In the genomic region with DNA sequence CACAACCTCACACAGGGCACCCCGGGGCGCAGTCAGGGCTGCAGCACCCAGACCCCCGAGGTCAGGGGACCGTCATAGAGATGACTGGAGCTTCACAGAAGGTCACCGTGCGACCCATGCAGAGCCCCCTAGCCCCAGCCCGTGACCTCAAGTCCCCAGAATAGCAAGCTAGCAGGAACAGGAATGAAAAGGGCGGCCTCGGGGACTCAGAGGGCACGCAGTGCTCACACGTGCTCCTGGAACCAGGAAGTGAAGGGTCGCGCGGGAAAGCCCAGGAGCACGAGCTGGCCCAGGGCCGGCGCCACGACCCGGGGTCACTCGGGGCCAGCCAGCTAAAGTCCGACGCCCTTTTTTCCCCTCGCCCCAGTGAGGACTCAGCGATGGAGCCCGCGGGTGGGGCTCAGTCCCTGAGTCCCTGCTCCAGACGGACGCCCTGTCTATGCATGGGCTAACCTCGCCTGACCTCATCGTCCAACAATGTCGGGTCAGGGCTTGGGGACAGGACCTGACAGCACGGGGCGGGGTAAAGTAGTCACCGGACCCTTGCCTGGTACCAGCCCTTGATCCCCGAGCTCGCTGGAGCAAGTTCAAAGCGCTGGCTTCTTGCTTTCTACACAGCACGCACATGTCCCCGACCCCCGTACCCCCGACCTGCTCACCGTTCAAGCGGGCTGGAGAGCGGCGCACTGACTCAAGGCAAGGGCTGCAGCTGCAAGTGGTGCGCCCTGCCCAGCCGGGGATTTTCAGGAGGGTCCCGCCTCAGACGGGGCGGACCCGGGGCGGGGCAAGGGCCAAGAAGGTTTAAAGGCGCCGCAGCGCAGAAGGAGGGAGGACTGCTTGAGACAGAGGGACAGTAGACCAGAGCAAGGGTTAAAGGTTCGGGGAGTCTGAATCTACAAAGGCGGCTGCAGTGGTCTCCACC, we compare ENCODE assay signal across 8 cellular contexts. TPM values are rescaled to one million over a fixed set of nuclear protein-coding genes. Genes with fewer than 3 reads are reported as not detected.
DNase-seq lines count a peak whose midpoint lies in the region; ATAC-seq and TF ChIP-seq lines count a peak whose summit lies in the region.

TSS of gene TAGLN2 (minus strand) at position 717 of the 922 bp plus-strand sequence. CDS start 4,998 bp downstream, outside the sequence.

- H4K8ac ChIP-seq in IMR-90 (ENCODE audit: low read depth in 2 of 2, low read length in 2 of 2): peak within 1 kb of the TSS; percentile 80 to 85

- no peaks in the 10 kb centered on the region for H3K27me3 Mint-ChIP-seq in activated naive CD4-positive, alpha-beta T cell treated with anti-CD3 and anti-CD28 coated beads, Interleukin-2, amount 50 U/mL, for 24 hours

- H3K4me3 ChIP-seq in IMR-90 (ENCODE audit: insufficient read depth, low read depth, low read length) (peak within 1 kb of the TSS; percentile 83), ovary (peak within 1 kb of the TSS; percentile 91), thymus (ENCODE audit: low read length) (peak within 1 kb of the TSS; percentile 61)

- H2AFZ ChIP-seq in IMR-90 (replicated peaks; ENCODE audit: low read length, poor library complexity): peak within 1 kb of the TSS; percentile 84

- peak within 1 kb of the TSS; percentile 91 for H3K4me2 ChIP-seq in IMR-90 (ENCODE audit: low read depth, low read length)

- H3K4me1 Mint-ChIP-seq in activated naive CD4-positive, alpha-beta T cell treated with anti-CD3 and anti-CD28 coated beads, Interleukin-2, amount 50 U/mL, for 24 hours: peaks cover 60% of the 10 kb centered on the region

- peak within 1 kb of the TSS; percentile 98 for H3K27ac Mint-ChIP-seq in activated naive CD4-positive, alpha-beta T cell treated with anti-CD3 and anti-CD28 coated beads, Interleukin-2, amount 50 U/mL, for 24 hours

- H2BK120ac ChIP-seq in IMR-90 (ENCODE audit: low read depth, low read length): peak within 1 kb of the TSS; percentile 94

- peak within 1 kb of the TSS; percentile 96 for H4K91ac ChIP-seq in IMR-90 (ENCODE audit: insufficient read depth, low read depth, low read length)

- H2BK5ac ChIP-seq in IMR-90 (ENCODE audit: low read depth, low read length, poor library complexity, severe bottlenecking): peak within 1 kb of the TSS; percentile 85

- peak within 1 kb of the TSS; percentile 84 for H3K18ac ChIP-seq in IMR-90 (ENCODE audit: low read depth, low read length)

- dilution Hi-C loops in IMR-90 (cut with HindIII; ENCODE audit: low sequenced_read_pairs, unreplicated experiment): no loop called here

- H4K5ac ChIP-seq in IMR-90 (ENCODE audit: low read depth, low read length): peak within 1 kb of the TSS; percentile 80

- CTCF ChIA-PET in IMR-90 (lab: Yijun Ruan, JAX): interaction anchor here (0.6 to 1.5 kb wide), 4 partner anchors 9 to 1906 kb away, joined by 3 read pairs; no protein-coding TSS in a partner anchor

- peaks cover 39% of the 10 kb centered on the region for H4K20me1 ChIP-seq in IMR-90 (ENCODE audit: insufficient read depth, low read length)

- H3K27ac ChIP-seq in IMR-90 (ENCODE audit: insufficient read depth, low read length) (peak within 1 kb of the TSS; percentile 90), ovary (peak within 1 kb of the TSS; percentile 80 to 94), thymus (ENCODE audit: low read depth) (peak within 1 kb of the TSS; percentile 95)

- peak within 1 kb of the TSS; percentile 85; the same call in 2 of the 3 replicates for H2BK15ac ChIP-seq in IMR-90 (ENCODE audit: low read depth, low read length)

- H3K23ac ChIP-seq in IMR-90 (ENCODE audit: low read depth, low read length): peak within 1 kb of the TSS; percentile 91

- peaks cover 7% of the 10 kb centered on the region for H3K36me3 Mint-ChIP-seq in activated naive CD4-positive, alpha-beta T cell treated with anti-CD3 and anti-CD28 coated beads, Interleukin-2, amount 50 U/mL, for 24 hours

- H2AK5ac ChIP-seq in IMR-90 (ENCODE audit: low read depth, low read length): peak within 1 kb of the TSS; percentile 89

- peaks cover under 1 to 42% of the 10 kb centered on the region in 2 experiments; a peak in 2 of 4 replicates for H3K79me1 ChIP-seq in IMR-90 (ENCODE audit: low read depth in 1 of 2, low read length in 2 of 2)

- ATAC-seq in GM21529 (IDR thresholded peaks at IDR 0.05; ENCODE audit: unreplicated experiment) (peak; percentile 52), IMR-90 (ENCODE audit: low read depth) (peak; percentile 82), SK-N-SH treated with all-trans-retinoic acid at 6 μM for 48 hours (peak; percentile 92)

- H3K9me3 ChIP-seq in IMR-90 (ENCODE audit: control insufficient read depth, insufficient read depth, low read length) (no peaks in the 10 kb centered on the region), ovary (no peaks in the 10 kb centered on the region), thymus (ENCODE audit: control insufficient read depth) (no peaks in the 10 kb centered on the region)

- H2BK20ac ChIP-seq in IMR-90 (ENCODE audit: low read depth, low read length): peak within 1 kb of the TSS; percentile 54

- 0% methylated on average over 20 of the region's 57 CpGs; no CpG with 5 or more reads in 1 of the 2 experiments for WGBS in IMR-90 (ENCODE audit: extremely low coverage in 2 of 2, insufficient read length in 1 of 2), 2 experiments
- WGBS in ovary, 3 donors: 0 to 1% (median 0%) methylated on average over 52 to 57 of the region's 57 CpGs
- WGBS in thymus: under 1% methylated on average over 57 of the region's 57 CpGs

- no peak for TF ChIP-seq CTCF in IMR-90 (conservative IDR thresholded peaks at IDR 0.05; ENCODE audit: low read depth, low read length)
- peak in 1 of 3 donors; percentile 45 for TF ChIP-seq CTCF in ovary (IDR thresholded peaks at IDR 0.05)

- peak within 1 kb of the TSS; percentile 97 for H3K4me3 Mint-ChIP-seq in activated naive CD4-positive, alpha-beta T cell treated with anti-CD3 and anti-CD28 coated beads, Interleukin-2, amount 50 U/mL, for 24 hours

- DNase-seq in DMS79 (lab: John Stamatoyannopoulos, UW) (peak; percentile 61), IMR-90 (peak; percentile 90), glomerular endothelial cell (ENCODE audit: extremely low read depth, low read depth, low spot score) (no peak), ovary (peak; percentile 88 to 93 (median 90))

- H3K9me3 Mint-ChIP-seq in activated naive CD4-positive, alpha-beta T cell treated with anti-CD3 and anti-CD28 coated beads, Interleukin-2, amount 50 U/mL, for 24 hours: no peaks in the 10 kb centered on the region

- no peak for TF ChIP-seq EP300 in ovary (IDR thresholded peaks at IDR 0.05)

- TF ChIP-seq RAD21 in IMR-90 (IDR thresholded peaks at IDR 0.05; ENCODE audit: low read length): no peak

- H3K4ac ChIP-seq in IMR-90 (ENCODE audit: low read depth, low read length): peak within 1 kb of the TSS; percentile 95

- TF ChIP-seq POLR2A in IMR-90 (IDR thresholded peaks at IDR 0.05; ENCODE audit: low read depth, low read length) (peak; percentile 97), ovary (IDR thresholded peaks at IDR 0.05) (peak; percentile 93)

- peak within 1 kb of the TSS; percentile 87 for H3K14ac ChIP-seq in IMR-90 (replicated peaks; ENCODE audit: low read depth, low read length)

- H3K36me3 ChIP-seq in IMR-90 (ENCODE audit: control insufficient read depth, insufficient read depth, low read length) (peaks cover 9% of the 10 kb centered on the region), ovary (no peaks in the 10 kb centered on the region), thymus (ENCODE audit: control insufficient read depth, insufficient read depth) (peaks cover 5% of the 10 kb centered on the region)

- H3K9me1 ChIP-seq in IMR-90 (ENCODE audit: insufficient read depth, low read length): peaks cover 16% of the 10 kb centered on the region

- H3K27me3 ChIP-seq in IMR-90 (ENCODE audit: control insufficient read depth, insufficient read depth, low read length): no peaks in the 10 kb centered on the region
- no peaks in the 10 kb centered on the region for H3K27me3 ChIP-seq in ovary
- no peaks in the 10 kb centered on the region for H3K27me3 ChIP-seq in thymus (ENCODE audit: control insufficient read depth, insufficient read depth)

- peak within 1 kb of the TSS; percentile 83 for H3K9ac ChIP-seq in IMR-90 (ENCODE audit: low read depth, low read length)

- peak within 1 kb of the TSS; percentile 90 for H3K56ac ChIP-seq in IMR-90 (ENCODE audit: extremely low read depth, insufficient read depth, low read length)

- TSS peak; percentile 34 for BruUV-seq in IMR-90 (replicated peaks; lab: Mats Ljungman, UMichigan)

- intact Hi-C loops in IMR-90 (cut with micrococcal nuclease) (loop anchor here (1.0 to 10.0 kb wide), 4 partner anchors 34 to 290 kb away; partner anchors contain the start of gene DUSP23), ovary (cut with DNase I) (loop anchor here in 3 of 4 donors (5.0 to 10.0 kb wide), 3 partner anchors 63 to 1470 kb away; partner anchors contain the start of gene VSIG8 (in 1 of the 3))

- POLR2A ChIA-PET in IMR-90 (lab: Charles Lee; ENCODE audit: unreplicated experiment): interaction anchor here (0.6 kb wide), 2 partner anchors 653 to 712 kb away, joined by 3 to 4 read pairs; no protein-coding TSS in a partner anchor

- peak within 1 kb of the TSS; percentile 100 for H2AK9ac ChIP-seq in IMR-90 (replicated peaks; ENCODE audit: low read depth, low read length, poor library complexity)

- in situ Hi-C loops in IMR-90 (cut with MboI; ENCODE audit: low sequenced_read_pairs): no loop called here

- H3K4me1 ChIP-seq in IMR-90 (ENCODE audit: control insufficient read depth, insufficient read depth, low read length): peaks cover 15% of the 10 kb centered on the region
- peaks cover 20% of the 10 kb centered on the region for H3K4me1 ChIP-seq in ovary (ENCODE audit: insufficient read depth)
- H3K4me1 ChIP-seq in thymus (ENCODE audit: control insufficient read depth, insufficient read depth, low read length): peaks cover 25% of the 10 kb centered on the region

TF ChIP-seq in IMR-90, 13 proteins besides CTCF, POLR2A, EP300 and RAD21 (continues in another document):
- no peak for TF ChIP-seq SMC3 (IDR thresholded peaks at IDR 0.05; ENCODE audit: low read depth, low read length)

TF ChIP-seq in SK-N-SH treated with all-trans-retinoic acid at 6 μM for 48 hours, 23 proteins besides CTCF, POLR2A, EP300 and RAD21 (continues in another document):
- TF ChIP-seq RARB (CRISPR knock-in tag; IDR thresholded peaks at IDR 0.05) (peak; percentile 36; the same call in 1 of the 2 replicates), TCF4 (CRISPR knock-in tag; IDR thresholded peaks at IDR 0.05; ENCODE audit: borderline replicate concordance) (no peak), ZNF565 (CRISPR knock-in tag; conservative IDR thresholded peaks at IDR 0.05; ENCODE audit: low read depth) (no peak), ZNF70 (CRISPR knock-in tag; IDR thresholded peaks at IDR 0.05) (no peak)

RNA-seq across cellular contexts. Expression of gene TAGLN2, which starts in this region (rescaled TPM):
- 365 and 440 TPM in 2 replicates for total RNA-seq in IMR-90 (2012; rRNA removed)
- 634 and 646 TPM in 2 replicates for polyA plus RNA-seq in IMR-90 (2012; rRNA removed)
- polyA plus RNA-seq in IMR-90 (2012; cell fraction: cytosol; rRNA removed): 328 and 686 TPM in 2 replicates
- polyA plus RNA-seq in IMR-90 (2012; cell fraction: nucleus; rRNA removed; ENCODE audit: low replicate concordance): 327 and 351 TPM in 2 replicates
- total RNA-seq in glomerular endothelial cell: 715 and 718 TPM in 2 replicates
- 100 to 1,000 TPM in 6 of 7 donors, 10 to 100 TPM in 1; 81.8 to 202 (median 149) TPM for total RNA-seq in ovary
- 100 to 1,000 TPM; 174 to 266 TPM for polyA plus RNA-seq in ovary
- 429 TPM for polyA plus RNA-seq in thymus
